9 cellular contexts compared by ENCODE assay signal in genomic region chr1:203402609-203403337, GRCh38. TPM values are rescaled to one million over a fixed set of nuclear protein-coding genes. Genes with fewer than 3 reads are reported as not detected.
A peak's percentile ranks its signal among the peaks of the same experiment; 100 is the strongest.
DNase-seq lines count a peak whose midpoint lies in the region; FAIRE-seq and TF ChIP-seq lines count a peak whose summit lies in the region.
"Had no signal": no experiment of that assay in that cellular context is flagged by ENCODE, and none has a peak within 500 bp of the region (broad histone marks: within the 10 kb centered on the region; RNA-seq: fewer than 3 reads in every experiment).

No MANE protein-coding gene starts in this region.

- no peak overlapping the region for H3K4me3 ChIP-seq in kidney (ENCODE audit: low read length in 2 of 2)

- H3K27ac ChIP-seq in kidney (ENCODE audit: low read depth in 2 of 2, low read length in 2 of 2): peak overlapping the region; percentile 52 to 62
- peak overlapping the region; percentile 37 for H3K27ac ChIP-seq in substantia nigra (ENCODE audit: low read depth, low read length, poor library complexity, severe bottlenecking)

- intact Hi-C loops in kidney (cut with DNase I): no loop called here
- intact Hi-C loops in activated T-helper 1 cell treated with anti-CD3 and anti-CD28 coated beads, Interleukin-12 subunit alpha, Interleukin-12 subunit beta, Interleukin-2, Interleukin-4 antibody, amounts not matched to agents 30 ng/mL and 10 ng/mL and 1 ng/mL, durations not matched to agents 14 hours and 24 hours and 36 hours (cut with micrococcal nuclease): no loop called here

- H3K9me3 ChIP-seq in kidney (ENCODE audit: control insufficient read depth in 1 of 2, low read length in 2 of 2): no peaks in the 10 kb centered on the region

- no peaks in the 10 kb centered on the region for H3K36me3 ChIP-seq in kidney (ENCODE audit: control insufficient read depth in 1 of 2, insufficient read depth in 2 of 2, low read length in 2 of 2)

- peaks cover 0 to 4% of the 10 kb centered on the region in 2 donors for H3K4me1 ChIP-seq in kidney (ENCODE audit: control insufficient read depth in 1 of 2, insufficient read depth in 1 of 2, low read depth in 1 of 2, low read length in 2 of 2)

- no peak overlapping the region for H3K9ac ChIP-seq in kidney (ENCODE audit: low read length in 2 of 2)

- H3K9me3 Mint-ChIP-seq in activated T-helper 1 cell treated with anti-CD3 and anti-CD28 coated beads, Interleukin-12 subunit alpha, Interleukin-12 subunit beta, Interleukin-2, Interleukin-4 antibody, amounts not matched to agents 30 ng/mL and 10 ng/mL and 1 ng/mL, durations not matched to agents 14 hours and 24 hours and 36 hours: no peaks in the 10 kb centered on the region

- no peak for TF ChIP-seq CTCF in kidney (IDR thresholded peaks at IDR 0.05; ENCODE audit: borderline replicate concordance, extremely low read depth, insufficient read depth)

- no peak overlapping the region for H3K27ac Mint-ChIP-seq in activated T-helper 1 cell treated with anti-CD3 and anti-CD28 coated beads, Interleukin-12 subunit alpha, Interleukin-12 subunit beta, Interleukin-2, Interleukin-4 antibody, amounts not matched to agents 30 ng/mL and 10 ng/mL and 1 ng/mL, durations not matched to agents 14 hours and 24 hours and 36 hours

- DNase-seq in HS-5 (ENCODE audit: low read depth): peak; percentile 68
- DNase-seq in brain pericyte (ENCODE audit: low read depth, low spot score): peak; percentile 13
- no peak for DNase-seq in kidney
- no peak for DNase-seq in substantia nigra (lab: John Stamatoyannopoulos, UW)
- no peak for DNase-seq in activated T-helper 1 cell treated with anti-CD3 and anti-CD28 coated beads, Interleukin-12 subunit alpha, Interleukin-12 subunit beta, Interleukin-2, Interleukin-4 antibody, amounts not matched to agents 30 ng/mL and 10 ng/mL and 1 ng/mL, durations not matched to agents 14 hours and 24 hours and 36 hours (ENCODE audit: low spot score)
- no peak for DNase-seq in amygdala (lab: John Stamatoyannopoulos, UW)
- no peak for DNase-seq in NK-92 treated with Interleukin-12 subunit alpha and Interleukin-12 subunit beta, amount 100 ng/mL, for 24 hours (lab: John Stamatoyannopoulos, UW)
- DNase-seq in activated CD8-positive, alpha-beta memory T cell treated with anti-CD3 and anti-CD28 coated beads, Interleukin-2, amount 50 U/mL, for 4 hours: no peak

- H3K4me1 Mint-ChIP-seq in activated T-helper 1 cell treated with anti-CD3 and anti-CD28 coated beads, Interleukin-12 subunit alpha, Interleukin-12 subunit beta, Interleukin-2, Interleukin-4 antibody, amounts not matched to agents 30 ng/mL and 10 ng/mL and 1 ng/mL, durations not matched to agents 14 hours and 24 hours and 36 hours (ENCODE audit: low read depth): no peaks in the 10 kb centered on the region

- H3K4me3 Mint-ChIP-seq in activated T-helper 1 cell treated with anti-CD3 and anti-CD28 coated beads, Interleukin-12 subunit alpha, Interleukin-12 subunit beta, Interleukin-2, Interleukin-4 antibody, amounts not matched to agents 30 ng/mL and 10 ng/mL and 1 ng/mL, durations not matched to agents 14 hours and 24 hours and 36 hours: no peak overlapping the region

- peaks cover 18% of the 10 kb centered on the region for H3K27me3 Mint-ChIP-seq in activated T-helper 1 cell treated with anti-CD3 and anti-CD28 coated beads, Interleukin-12 subunit alpha, Interleukin-12 subunit beta, Interleukin-2, Interleukin-4 antibody, amounts not matched to agents 30 ng/mL and 10 ng/mL and 1 ng/mL, durations not matched to agents 14 hours and 24 hours and 36 hours (ENCODE audit: insufficient read depth)

- peak; percentile 8 for FAIRE-seq in kidney (lab: Jason Lieb, UNC)
- FAIRE-seq: GM18507 had no signal

- no peaks in the 10 kb centered on the region for H3K36me3 Mint-ChIP-seq in activated T-helper 1 cell treated with anti-CD3 and anti-CD28 coated beads, Interleukin-12 subunit alpha, Interleukin-12 subunit beta, Interleukin-2, Interleukin-4 antibody, amounts not matched to agents 30 ng/mL and 10 ng/mL and 1 ng/mL, durations not matched to agents 14 hours and 24 hours and 36 hours (ENCODE audit: low read depth)

RNA-seq across cellular contexts. Expression of gene FMOD, which starts 51.9 kb away (rescaled TPM):
- total RNA-seq in kidney: 22.3 TPM
- 7.0 TPM for polyA plus RNA-seq in kidney (ENCODE audit: insufficient read depth, low read depth, low replicate concordance)
- 3.4 and 4.1 TPM in 2 replicates for total RNA-seq in activated T-helper 1 cell treated with anti-CD3 and anti-CD28 coated beads, Interleukin-12 subunit alpha, Interleukin-12 subunit beta, Interleukin-2, Interleukin-4 antibody, amounts not matched to agents 30 ng/mL and 10 ng/mL and 1 ng/mL, durations not matched to agents 14 hours and 24 hours and 36 hours

Comparison
In these comparisons a context has a peak if more than half of its experiments do, and no peak if none do; other contexts are left out.
1. DNase-seq: peak in HS-5 (single experiment) and brain pericyte (single experiment); none in kidney (single experiment), substantia nigra (0 of 49), activated T-helper 1 cell treated with anti-CD3 and anti-CD28 coated beads, Interleukin-12 subunit alpha, Interleukin-12 subunit beta, Interleukin-2, Interleukin-4 antibody, amounts not matched to agents 30 ng/mL and 10 ng/mL and 1 ng/mL, durations not matched to agents 14 hours and 24 hours and 36 hours (single experiment), amygdala (0 of 56), NK-92 treated with Interleukin-12 subunit alpha and Interleukin-12 subunit beta, amount 100 ng/mL, for 24 hours (single experiment) and activated CD8-positive, alpha-beta memory T cell treated with anti-CD3 and anti-CD28 coated beads, Interleukin-2, amount 50 U/mL, for 4 hours (single experiment).